In the genomic region with DNA sequence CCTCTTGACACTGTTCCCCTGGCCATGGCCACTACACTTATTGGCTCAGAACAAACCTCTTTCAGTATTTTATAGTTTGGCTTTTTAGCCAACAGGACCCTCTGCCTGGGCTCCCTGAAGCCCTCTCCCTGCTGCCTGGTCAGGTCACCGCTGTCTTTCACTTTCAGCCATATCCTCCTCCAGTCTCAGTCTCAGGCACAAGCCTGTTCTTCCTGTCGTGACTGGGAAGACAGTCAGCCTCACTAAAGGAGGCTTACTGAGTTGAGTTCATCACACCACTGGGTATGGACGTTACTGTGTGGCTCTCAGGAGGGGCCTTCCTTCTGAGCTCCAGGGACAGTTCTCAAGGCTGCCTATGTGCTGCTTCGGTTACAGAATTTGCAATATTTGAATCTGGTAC, we compare ENCODE assay signal across 11 cellular contexts. TPM values are rescaled to one million over a fixed set of nuclear protein-coding genes. Genes with fewer than 3 reads are reported as not detected.
DNase-seq lines count a peak whose midpoint lies in the region; ATAC-seq and TF ChIP-seq lines count a peak whose summit lies in the region.
"Had no signal": no experiment of that assay in that cellular context is flagged by ENCODE, and none has a peak within 500 bp of the region (broad histone marks: within the 10 kb centered on the region; RNA-seq: fewer than 3 reads in every experiment).

No MANE protein-coding gene starts in this region.

- TF ChIP-seq POLR2A in sigmoid colon (IDR thresholded peaks at IDR 0.05) = no peak

- H3K79me2 ChIP-seq in OCI-LY3 (ENCODE audit: low read length) = peaks cover 68% of the 10 kb centered on the region

- TF ChIP-seq CTCF in OCI-LY3 (IDR thresholded peaks at IDR 0.05; ENCODE audit: low read depth, low read length) (no peak), sigmoid colon (IDR thresholded peaks at IDR 0.05) (no peak)

- H3K36me3 ChIP-seq in OCI-LY3 (replicated peaks; ENCODE audit: low read depth, low read length) (no peaks in the 10 kb centered on the region), thymus (ENCODE audit: control insufficient read depth, insufficient read depth) (peaks cover 4% of the 10 kb centered on the region), sigmoid colon (no peaks in the 10 kb centered on the region)
- H3K36me3 ChIP-seq in effector memory CD4-positive, alpha-beta T cell (ENCODE audit: control insufficient read depth, insufficient read depth, low read length) = no peaks in the 10 kb centered on the region

- H3K36me3 Mint-ChIP-seq in activated naive CD4-positive, alpha-beta T cell treated with anti-CD3 and anti-CD28 coated beads, Interleukin-2, amount 10 ng/mL, durations not matched to agents 7 days and 5 days = peaks cover 2% of the 10 kb centered on the region

- DNase-seq in activated naive CD4-positive, alpha-beta T cell treated with anti-CD3 and anti-CD28 coated beads, Interleukin-2, amount 10 ng/mL, durations not matched to agents 7 days and 5 days = no peak
- DNase-seq in activated naive CD4-positive, alpha-beta T cell treated with Interleukin-2 at 50 U/mL for 16 hours = no peak
- DNase-seq in effector memory CD4-positive, alpha-beta T cell = no peak
- DNase-seq in NCI-H1417 treated with DMSO at 0.1 percent for 48 hours (lab: John Stamatoyannopoulos, UW) = no peak
- DNase-seq in sigmoid colon = no peak
- DNase-seq: NCI-H524 treated with DMSO at 0.1 percent for 48 hours, small intestine had no signal

- H3K27ac ChIP-seq in OCI-LY3 (ENCODE audit: low read length) (no peak overlapping the region), thymus (ENCODE audit: low read depth) (peak overlapping the region; percentile 53), sigmoid colon (no peak overlapping the region)
- H3K27ac ChIP-seq in effector memory CD4-positive, alpha-beta T cell (ENCODE audit: insufficient read depth, low read length, poor library complexity, severe bottlenecking) = peak overlapping the region; percentile 5

- H3K9me3 ChIP-seq in OCI-LY3 (ENCODE audit: insufficient read depth, low read length) (no peaks in the 10 kb centered on the region), thymus (ENCODE audit: control insufficient read depth) (no peaks in the 10 kb centered on the region), sigmoid colon (no peaks in the 10 kb centered on the region)
- H3K9me3 ChIP-seq in effector memory CD4-positive, alpha-beta T cell (ENCODE audit: control insufficient read depth, low read length) = no peaks in the 10 kb centered on the region

- H3K27ac Mint-ChIP-seq in activated naive CD4-positive, alpha-beta T cell treated with anti-CD3 and anti-CD28 coated beads, Interleukin-2, amount 10 ng/mL, durations not matched to agents 7 days and 5 days = peak overlapping the region; percentile 90

- no peak overlapping the region for H3K9ac ChIP-seq in OCI-LY3 (ENCODE audit: low read length)

- peaks cover 14% of the 10 kb centered on the region for H3K27me3 Mint-ChIP-seq in activated naive CD4-positive, alpha-beta T cell treated with anti-CD3 and anti-CD28 coated beads, Interleukin-2, amount 10 ng/mL, durations not matched to agents 7 days and 5 days

- peak overlapping the region; percentile 100 for H3K4me2 ChIP-seq in OCI-LY3 (ENCODE audit: low read length)

- peak overlapping the region; percentile 94 for H3K4me3 Mint-ChIP-seq in activated naive CD4-positive, alpha-beta T cell treated with anti-CD3 and anti-CD28 coated beads, Interleukin-2, amount 10 ng/mL, durations not matched to agents 7 days and 5 days

- intact Hi-C loops in sigmoid colon (cut with DNase I) = loop anchor here (10.0 kb wide), 1 partner anchor 279 kb away; the partner anchor contains the start of gene UBAC1

- H3K4me1 ChIP-seq in OCI-LY3 (ENCODE audit: low read length) (peaks cover 39% of the 10 kb centered on the region), thymus (ENCODE audit: control insufficient read depth, insufficient read depth, low read length) (peaks cover 17% of the 10 kb centered on the region), sigmoid colon (peaks cover 0 to 21% (median 12%) of the 10 kb centered on the region in 4 donors)
- H3K4me1 ChIP-seq in effector memory CD4-positive, alpha-beta T cell (ENCODE audit: control insufficient read depth, insufficient read depth, low read length, poor library complexity, severe bottlenecking) = peaks cover 25% of the 10 kb centered on the region

- peaks cover 30% of the 10 kb centered on the region for H3K4me1 Mint-ChIP-seq in activated naive CD4-positive, alpha-beta T cell treated with anti-CD3 and anti-CD28 coated beads, Interleukin-2, amount 10 ng/mL, durations not matched to agents 7 days and 5 days

- CTCF ChIA-PET in activated naive CD4-positive, alpha-beta T cell treated with anti-CD3 and anti-CD28 coated beads, Interleukin-2, amount 10 ng/mL, durations not matched to agents 7 days and 5 days (lab: Charles Lee) = interaction anchor here (0.8 to 2.2 kb wide), 5 partner anchors 9 to 21 kb away, joined by 3 to 8 read pairs (median 4); no protein-coding TSS in a partner anchor

- 83% methylated on average over 4 of the region's 4 CpGs for WGBS in thymus
- 60 to 82% methylated on average over 4 of the region's 4 CpGs for WGBS in sigmoid colon, 2 donors

- peaks cover 55% of the 10 kb centered on the region for H4K20me1 ChIP-seq in OCI-LY3 (ENCODE audit: insufficient read depth, low read length)

- ATAC-seq in HG03342 (IDR thresholded peaks at IDR 0.05; ENCODE audit: unreplicated experiment) = no peak

- H2AFZ ChIP-seq in OCI-LY3 (ENCODE audit: low read depth, low read length) = no peak overlapping the region

- TF ChIP-seq EP300 in sigmoid colon (IDR thresholded peaks at IDR 0.05) = no peak

- H3K9me3 Mint-ChIP-seq in activated naive CD4-positive, alpha-beta T cell treated with anti-CD3 and anti-CD28 coated beads, Interleukin-2, amount 10 ng/mL, durations not matched to agents 7 days and 5 days = no peaks in the 10 kb centered on the region

- H3K4me3 ChIP-seq in OCI-LY3 (ENCODE audit: low read length) (peak overlapping the region; percentile 90), thymus (ENCODE audit: low read length) (no peak overlapping the region), sigmoid colon (no peak overlapping the region)
- H3K4me3 ChIP-seq in effector memory CD4-positive, alpha-beta T cell (ENCODE audit: insufficient read depth, low read depth, low read length, poor library complexity, severe bottlenecking) = no peak overlapping the region

- H3K27me3 ChIP-seq in OCI-LY3 (ENCODE audit: low read depth, low read length) (no peaks in the 10 kb centered on the region), thymus (ENCODE audit: control insufficient read depth, insufficient read depth) (no peaks in the 10 kb centered on the region), sigmoid colon (no peaks in the 10 kb centered on the region)
- no peaks in the 10 kb centered on the region for H3K27me3 ChIP-seq in effector memory CD4-positive, alpha-beta T cell (replicated peaks; ENCODE audit: control insufficient read depth, insufficient read depth, low read length, poor library complexity, severe bottlenecking)

RNA-seq across cellular contexts. Expression of gene QSOX2, which starts 2.0 kb away (rescaled TPM):
- 11.5 TPM for polyA plus RNA-seq in thymus
- 1 to 10 TPM; 3.2 to 6.4 (median 4.8) TPM for total RNA-seq in sigmoid colon
- polyA plus RNA-seq in sigmoid colon = 10 to 100 TPM in 1 of 3 donors, under 1 TPM in 2; 0.60 to 10.1 (median 0.69) TPM

RNA-seq across cellular contexts. Expression of gene LHX3, which starts 38.7 kb away (rescaled TPM):
- 0.23 TPM for polyA plus RNA-seq in thymus
- not detected for total RNA-seq in sigmoid colon
- not detected for polyA plus RNA-seq in sigmoid colon
- total RNA-seq: mononuclear cell had no signal
- polyA plus RNA-seq: small intestine had no signal

Comparison
In these comparisons a context has a peak if more than half of its experiments do, and no peak if none do; other contexts are left out.
1. H3K27ac ChIP-seq: peak in effector memory CD4-positive, alpha-beta T cell (single experiment) and thymus (single experiment); none in OCI-LY3 (single experiment) and sigmoid colon (0 of 4).